Comparison of ENCODE assay signal across 23 cellular contexts in the genomic region with DNA sequence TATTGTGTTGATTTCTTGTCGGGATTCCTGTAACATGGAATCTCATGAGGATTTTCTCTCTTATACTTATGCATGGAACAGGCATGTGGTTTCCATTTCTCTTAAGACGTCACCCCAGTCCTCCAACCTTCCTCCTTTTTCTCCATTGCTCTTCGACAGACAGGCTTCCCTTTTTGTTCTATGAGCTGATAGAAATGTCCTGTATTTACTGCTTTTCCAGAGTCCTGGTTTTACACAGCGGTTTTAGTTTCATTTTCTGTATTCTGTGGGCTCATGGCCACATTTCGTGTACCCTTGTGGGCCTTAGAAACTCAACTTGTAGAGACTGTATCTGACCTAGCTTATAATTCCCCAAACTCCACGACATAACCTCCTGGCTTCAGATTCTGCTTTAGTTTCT.
A peak's percentile ranks its signal among the peaks of the same experiment; 100 is the strongest.
DNase-seq lines count a peak whose midpoint lies in the region; ATAC-seq and TF ChIP-seq lines count a peak whose summit lies in the region.
"Had no signal": no experiment of that assay in that cellular context is flagged by ENCODE, and none has a peak within 500 bp of the region (broad histone marks: within the 10 kb centered on the region; RNA-seq: fewer than 3 reads in every experiment).

No MANE protein-coding gene starts in this region.

- peak overlapping the region; percentile 20; the same call in 1 of the 2 replicates for H3K9ac ChIP-seq in BLaER1

- H3K9me3 ChIP-seq in BLaER1: peaks cover 80% of the 10 kb centered on the region
- H3K9me3 ChIP-seq in T-helper 17 cell (ENCODE audit: control insufficient read depth, low read length, poor library complexity, severe bottlenecking): no peaks in the 10 kb centered on the region
- H3K9me3 ChIP-seq in suprapubic skin: no peaks in the 10 kb centered on the region
- H3K9me3 ChIP-seq: body of pancreas, colonic mucosa, gastroesophageal sphincter, pancreas had no signal

- no peak for TF ChIP-seq POLR2A in suprapubic skin (IDR thresholded peaks at IDR 0.05)

- peaks cover 1% of the 10 kb centered on the region for H3K9me3 Mint-ChIP-seq in memory B cell
- H3K9me3 Mint-ChIP-seq: T-cell had no signal

- 0 out of 2 replicates have a peak overlapping the region, but pooled peaks have one; percentile 2 for H3K4me3 ChIP-seq in BLaER1
- no peak overlapping the region for H3K4me3 ChIP-seq in GM12865 (ENCODE audit: low read depth, low read length)
- no peak overlapping the region for H3K4me3 ChIP-seq in suprapubic skin
- H3K4me3 ChIP-seq: body of pancreas, colonic mucosa, gastroesophageal sphincter, pancreas had no signal

- H3K27ac Mint-ChIP-seq in T-helper 17 cell: peak overlapping the region; percentile 74
- peak overlapping the region; percentile 86 for H3K27ac Mint-ChIP-seq in memory B cell

- 89% methylated on average over 6 of the region's 6 CpGs for WGBS in suprapubic skin

- H3K27ac ChIP-seq in BLaER1 (peak overlapping the region; percentile 52), suprapubic skin (no peak overlapping the region)
- H3K27ac ChIP-seq: body of pancreas, colonic mucosa, epithelial cell of prostate, gastroesophageal sphincter, pancreas had no signal

- H3K36me3 Mint-ChIP-seq in T-helper 17 cell (ENCODE audit: low read depth) (peaks cover 8% of the 10 kb centered on the region), memory B cell (peaks cover 39% of the 10 kb centered on the region)

- peak overlapping the region; percentile 59 for H3K4me2 ChIP-seq in BLaER1

- H3K4me1 ChIP-seq in BLaER1 (peaks cover 30% of the 10 kb centered on the region), suprapubic skin (no peaks in the 10 kb centered on the region)
- H3K4me1 ChIP-seq: body of pancreas, colonic mucosa, gastroesophageal sphincter, pancreas had no signal

- no peaks in the 10 kb centered on the region for H4K20me1 ChIP-seq in BLaER1

- H3K27me3 Mint-ChIP-seq in T-helper 17 cell (no peaks in the 10 kb centered on the region), memory B cell (no peaks in the 10 kb centered on the region)
- H3K27me3 Mint-ChIP-seq: T-cell had no signal

- H3K27me3 ChIP-seq in BLaER1 (no peaks in the 10 kb centered on the region), suprapubic skin (no peaks in the 10 kb centered on the region)
- H3K27me3 ChIP-seq: body of pancreas, colonic mucosa, gastroesophageal sphincter, pancreas had no signal

- H3K4me3 Mint-ChIP-seq in T-helper 17 cell (no peak overlapping the region), memory B cell (peak overlapping the region; percentile 15)

- ATAC-seq in T-helper 17 cell: no peak
- no peak for ATAC-seq in memory B cell (ENCODE audit: low read depth)
- ATAC-seq: body of pancreas, gastroesophageal sphincter, pancreas, Right ventricle myocardium inferior, T-cell had no signal

- TF ChIP-seq EP300 in suprapubic skin (IDR thresholded peaks at IDR 0.05): no peak

- H3K4me1 Mint-ChIP-seq in T-helper 17 cell (peaks cover 37% of the 10 kb centered on the region), memory B cell (peaks cover 38% of the 10 kb centered on the region)

- no peak for TF ChIP-seq CTCF in GM12865 (IDR thresholded peaks at IDR 0.05; ENCODE audit: insufficient read depth, low read depth, low read length, missing control alignments)
- TF ChIP-seq CTCF in suprapubic skin (IDR thresholded peaks at IDR 0.05): no peak

- peak; percentile 15 for DNase-seq in GM12865 (ENCODE audit: low read depth)
- no peak for DNase-seq in T-helper 17 cell
- DNase-seq in memory B cell (ENCODE audit: low spot score in 2 of 2): no peak
- DNase-seq in NCI-H69 (lab: John Stamatoyannopoulos, UW): no peak
- DNase-seq in NCI-H2227 (lab: John Stamatoyannopoulos, UW; ENCODE audit: unreplicated experiment): no peak
- DNase-seq in suprapubic skin (ENCODE audit: low spot score in 2 of 2): no peak
- DNase-seq in activated CD8-positive, alpha-beta memory T cell treated with anti-CD3 and anti-CD28 coated beads, Interleukin-2, amount 50 U/mL, for 48 hours: no peak
- DNase-seq: activated CD8-positive, alpha-beta memory T cell treated with anti-CD3 and anti-CD28 coated beads, Interleukin-2, amount 50 U/mL, for 4 hours; activated naive CD4-positive, alpha-beta T cell treated with Interleukin-2 at 50 U/mL for 16 hours; AML-193; body of pancreas; colonic mucosa; DMS 273 treated with DMSO at 0.1 percent for 48 hours; H7; NCI-H1436 treated with DMSO at 0.1 percent for 48 hours; NCI-H2227 treated with DMSO at 0.1 percent for 48 hours; NK-92 treated with Interleukin-12 subunit alpha and Interleukin-12 subunit beta, amount 100 ng/mL, for 24 hours; pancreas; T-cell had no signal

- peaks cover 84% of the 10 kb centered on the region for H3K36me3 ChIP-seq in BLaER1
- no peaks in the 10 kb centered on the region for H3K36me3 ChIP-seq in suprapubic skin
- H3K36me3 ChIP-seq: colonic mucosa had no signal
